ENCODE assay signal across 8 cellular contexts in genomic region chr17:50479522-50480141, GRCh38. TPM values are rescaled to one million over a fixed set of nuclear protein-coding genes. Genes with fewer than 3 reads are reported as not detected.
A peak's percentile ranks its signal among the peaks of the same experiment; 100 is the strongest.
DNase-seq lines count a peak whose midpoint lies in the region; ATAC-seq and TF ChIP-seq lines count a peak whose summit lies in the region.

No MANE protein-coding gene starts in this region.

- H3K27me3 Mint-ChIP-seq in T-helper 1 cell treated with Interleukin-12 subunit alpha and Interleukin-12 subunit beta and Interleukin-4 antibody, amounts not matched to agents 30 μg/mL and 1 μg/mL, for 36 hours (ENCODE audit: low read depth) = peaks cover 6% of the 10 kb centered on the region

- peaks cover 6% of the 10 kb centered on the region for H3K36me3 Mint-ChIP-seq in T-helper 1 cell treated with Interleukin-12 subunit alpha and Interleukin-12 subunit beta and Interleukin-4 antibody, amounts not matched to agents 30 μg/mL and 1 μg/mL, for 36 hours (ENCODE audit: low read depth)

- H3K4me1 Mint-ChIP-seq in T-helper 1 cell treated with Interleukin-12 subunit alpha and Interleukin-12 subunit beta and Interleukin-4 antibody, amounts not matched to agents 30 μg/mL and 1 μg/mL, for 36 hours (ENCODE audit: low read depth) = peaks cover 22% of the 10 kb centered on the region

- peaks cover 21% of the 10 kb centered on the region for H3K36me3 ChIP-seq in right atrium auricular region
- no peaks in the 10 kb centered on the region for H3K36me3 ChIP-seq in aorta (ENCODE audit: control insufficient read depth in 1 of 2, insufficient read depth in 2 of 2, low read length in 1 of 2)

- peak; percentile 40 to 54 for TF ChIP-seq CTCF in right atrium auricular region (IDR thresholded peaks at IDR 0.05)

- H3K27ac ChIP-seq in right atrium auricular region = peak overlapping the region; percentile 83 to 88
- no peak overlapping the region for H3K27ac ChIP-seq in aorta (ENCODE audit: low read depth in 1 of 2, low read length in 2 of 2)

- H3K27ac Mint-ChIP-seq in T-helper 1 cell treated with Interleukin-12 subunit alpha and Interleukin-12 subunit beta and Interleukin-4 antibody, amounts not matched to agents 30 μg/mL and 1 μg/mL, for 36 hours = no peak overlapping the region

- peaks cover 0 to 31% of the 10 kb centered on the region in 2 donors for H3K4me1 ChIP-seq in right atrium auricular region
- H3K4me1 ChIP-seq in aorta (ENCODE audit: control insufficient read depth in 1 of 2, insufficient read depth in 2 of 2, low read length in 2 of 2) = no peaks in the 10 kb centered on the region

- H3K4me3 Mint-ChIP-seq in T-helper 1 cell treated with Interleukin-12 subunit alpha and Interleukin-12 subunit beta and Interleukin-4 antibody, amounts not matched to agents 30 μg/mL and 1 μg/mL, for 36 hours = peak overlapping the region; percentile 79

- peak; percentile 47 for ATAC-seq in aorta (ENCODE audit: low FRiP score)

- no peaks in the 10 kb centered on the region for H3K9me3 ChIP-seq in right atrium auricular region
- no peaks in the 10 kb centered on the region for H3K9me3 ChIP-seq in aorta (ENCODE audit: control insufficient read depth, low read length)

- H3K9me3 Mint-ChIP-seq in T-helper 1 cell treated with Interleukin-12 subunit alpha and Interleukin-12 subunit beta and Interleukin-4 antibody, amounts not matched to agents 30 μg/mL and 1 μg/mL, for 36 hours = no peaks in the 10 kb centered on the region

- peak; percentile 85 for DNase-seq in SIG-M5 treated with dmso at 0.1 percent for 504 hours (lab: John Stamatoyannopoulos, UW; ENCODE audit: unreplicated experiment)
- DNase-seq in SIG-M5 (lab: John Stamatoyannopoulos, UW) = no peak
- DNase-seq in NCI-H1417 treated with DMSO at 0.1 percent for 48 hours (lab: John Stamatoyannopoulos, UW) = peak; percentile 23
- peak; percentile 22 for DNase-seq in amniotic stem cell (lab: John Stamatoyannopoulos, UW)
- DNase-seq in right atrium auricular region (ENCODE audit: low spot score) = peak; percentile 84
- DNase-seq in renal cortical epithelial cell (ENCODE audit: low read depth) = peak; percentile 57
- peak; percentile 85 to 88 for DNase-seq in aorta

- no peaks in the 10 kb centered on the region for H3K27me3 ChIP-seq in right atrium auricular region
- no peaks in the 10 kb centered on the region for H3K27me3 ChIP-seq in aorta (ENCODE audit: control insufficient read depth in 1 of 2, insufficient read depth in 2 of 2, low read length in 1 of 2)

- 16% methylated on average over 19 of the region's 19 CpGs for WGBS in aorta, 2 donors

- intact Hi-C loops in aorta (cut with DNase I) = loop anchor here (5.0 kb wide), 6 partner anchors 63 to 493 kb away; no protein-coding TSS in a partner anchor

- H3K4me3 ChIP-seq in right atrium auricular region (peak overlapping the region; percentile 69 to 74), aorta (ENCODE audit: low read length in 2 of 2) (peak overlapping the region; percentile 51 to 84)

RNA-seq across cellular contexts. Expression of gene RSAD1, which starts 1.0 kb away (rescaled TPM):
- total RNA-seq in right atrium auricular region = 10 to 100 TPM; 19.1 to 19.3 TPM
- total RNA-seq in renal cortical epithelial cell = 9.2 and 14.6 TPM in 2 replicates
- total RNA-seq in aorta = 10 to 100 TPM; 32.1 to 42.3 TPM
- 10 to 100 TPM; 12.1 to 39.2 TPM for polyA plus RNA-seq in aorta

RNA-seq across cellular contexts. Expression of gene CHAD, which starts 11.0 kb away (rescaled TPM):
- total RNA-seq in right atrium auricular region (under 1 TPM in 1 of 2 donors, not detected in 1; 0.70 TPM), renal cortical epithelial cell (not detected in 2 replicates), aorta (under 1 TPM in 1 of 2 donors, not detected in 1; 0.57 TPM)
- 1 to 10 TPM in 1 of 2 donors, under 1 TPM in 1; 0.20 to 2.3 TPM for polyA plus RNA-seq in aorta

RNA-seq across cellular contexts. Expression of gene MYCBPAP, which starts 28.6 kb away (rescaled TPM):
- total RNA-seq in right atrium auricular region (under 1 TPM; 0.16 to 0.19 TPM), renal cortical epithelial cell (0.30 TPM in 1 of 2 replicates, not detected in the other), aorta (1 to 10 TPM; 1.3 to 1.8 TPM)
- polyA plus RNA-seq in aorta = 1 to 10 TPM in 1 of 2 donors, under 1 TPM in 1; 0.77 to 1.0 TPM

RNA-seq across cellular contexts. Expression of gene EPN3, which starts 52.9 kb away (rescaled TPM):
- total RNA-seq in right atrium auricular region (10 to 100 TPM in 1 of 2 donors, 1 to 10 TPM in 1; 4.5 to 13.3 TPM), renal cortical epithelial cell (0.17 and 0.99 TPM in 2 replicates), aorta (not detected)
- polyA plus RNA-seq in aorta = 1 to 10 TPM; 1.5 to 1.9 TPM

RNA-seq across cellular contexts. Expression of gene ACSF2, which starts 53.6 kb away (rescaled TPM):
- total RNA-seq in right atrium auricular region (10 to 100 TPM; 22.2 to 42.6 TPM), renal cortical epithelial cell (32.5 and 44.5 TPM in 2 replicates), aorta (10 to 100 TPM; 17.8 to 35.8 TPM)
- polyA plus RNA-seq in aorta = 10 to 100 TPM; 29.2 to 35.1 TPM

Comparison
In these comparisons a context has a peak if more than half of its experiments do, and no peak if none do; other contexts are left out.
1. H3K27ac ChIP-seq: peak in right atrium auricular region (2 of 2); none in aorta (0 of 2).